8 cellular contexts compared by ENCODE assay signal in the genomic region with DNA sequence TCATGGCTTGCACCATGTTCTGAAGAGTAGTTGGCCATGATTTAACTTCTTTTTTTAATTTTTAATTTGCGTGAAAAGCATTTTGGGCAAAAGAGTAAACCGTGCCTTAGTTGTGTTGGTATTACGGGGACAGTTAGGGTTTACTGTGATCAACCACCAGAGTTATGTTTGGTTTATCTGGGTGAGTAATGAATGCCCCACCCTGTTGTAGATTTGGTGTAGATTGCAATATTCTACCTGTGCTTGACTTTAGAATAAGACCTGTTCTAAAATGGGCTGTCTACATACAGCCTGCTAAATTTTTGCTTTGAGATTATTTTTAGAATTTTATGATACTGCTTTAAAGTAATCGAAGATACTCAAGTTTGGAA. TPM values are rescaled to one million over a fixed set of nuclear protein-coding genes. Genes with fewer than 3 reads are reported as not detected.
DNase-seq lines count a peak whose midpoint lies in the region; ATAC-seq and TF ChIP-seq lines count a peak whose summit lies in the region.

No MANE protein-coding gene starts in this region.

- no peak overlapping the region for H2AFZ ChIP-seq in mammary epithelial cell (ENCODE audit: low read depth, low read length)

- CTCF ChIA-PET in mammary epithelial cell (lab: Charles Lee; ENCODE audit: low non-redundant PET) = no interaction called here

- peaks cover 59% of the 10 kb centered on the region for H3K79me2 ChIP-seq in mammary epithelial cell (ENCODE audit: insufficient read depth, low read length)

- peak overlapping the region; percentile 95 to 98 (median 96) for H3K9ac ChIP-seq in BLaER1 treated with 17β-estradiol and CSF1 and Interleukin-3, amounts not matched to agents 10 nM and 100 nM
- H3K9ac ChIP-seq in mammary epithelial cell (ENCODE audit: insufficient read depth, low read length) (peak overlapping the region; percentile 93), mucosa of rectum (ENCODE audit: low read depth in 1 of 2, low read length in 2 of 2) (peak overlapping the region; percentile 81 to 92)

- peak overlapping the region; percentile 74 to 98 (median 92) for H3K4me3 ChIP-seq in BLaER1 treated with 17β-estradiol and CSF1 and Interleukin-3, amounts not matched to agents 10 nM and 100 nM
- peak overlapping the region; percentile 89 to 93 (median 92) for H3K4me3 ChIP-seq in mammary epithelial cell (replicated peaks in 1 of 3; ENCODE audit: insufficient read depth in 1 of 3, low read depth in 2 of 3, low read length in 3 of 3)
- H3K4me3 ChIP-seq in mucosa of rectum (ENCODE audit: low read length in 2 of 2) = peak overlapping the region; percentile 82 to 93

- peak overlapping the region; percentile 81 to 100 (median 89) for H3K4me2 ChIP-seq in BLaER1 treated with 17β-estradiol and CSF1 and Interleukin-3, amounts not matched to agents 10 nM and 100 nM
- H3K4me2 ChIP-seq in mammary epithelial cell (ENCODE audit: insufficient read depth, low read depth, low read length) = peak overlapping the region; percentile 96

- no TSS peak for BruUV-seq in mammary epithelial cell (replicated peaks; lab: Mats Ljungman, UMichigan)

- H3K27me3 ChIP-seq in BLaER1 treated with 17β-estradiol and CSF1 and Interleukin-3, amounts not matched to agents 10 nM and 100 nM = no peaks in the 10 kb centered on the region; a peak in 1 of 22 replicates
- no peaks in the 10 kb centered on the region for H3K27me3 ChIP-seq in mammary epithelial cell (ENCODE audit: insufficient read depth, low read length)
- H3K27me3 ChIP-seq in mucosa of rectum (ENCODE audit: control insufficient read depth in 2 of 2, insufficient read depth in 2 of 2, low read length in 2 of 2) = no peaks in the 10 kb centered on the region

- peaks cover 0 to 21% (median 15%) of the 10 kb centered on the region in 11 experiments; a peak in 18 of 22 replicates for H3K9me3 ChIP-seq in BLaER1 treated with 17β-estradiol and CSF1 and Interleukin-3, amounts not matched to agents 10 nM and 100 nM (replicated peaks in 1 of 11)
- H3K9me3 ChIP-seq in KOPT-K1 (ENCODE audit: insufficient read depth, low read length, poor library complexity, severe bottlenecking) (no peaks in the 10 kb centered on the region), mammary epithelial cell (replicated peaks; ENCODE audit: insufficient read depth, low read length) (no peaks in the 10 kb centered on the region), mucosa of rectum (ENCODE audit: control insufficient read depth in 2 of 2, low read length in 2 of 2) (no peaks in the 10 kb centered on the region)

- in situ Hi-C loops in mammary epithelial cell (cut with MboI; ENCODE audit: low sequenced_read_pairs in 2 of 2) = no loop called here

- intact Hi-C loops in mammary epithelial cell (cut with micrococcal nuclease) = loop anchor here (1.0 to 2.0 kb wide), 3 partner anchors 38 to 126 kb away; no protein-coding TSS in a partner anchor

- WGBS in mammary epithelial cell (ENCODE audit: low coverage, missing lambda C conversion rate) = 0% methylated on average over 4 of the region's 4 CpGs

- peaks cover 4 to 52% (median 26%) of the 10 kb centered on the region in 11 experiments; a peak in 17 of 22 replicates for H4K20me1 ChIP-seq in BLaER1 treated with 17β-estradiol and CSF1 and Interleukin-3, amounts not matched to agents 10 nM and 100 nM
- no peaks in the 10 kb centered on the region for H4K20me1 ChIP-seq in mammary epithelial cell (ENCODE audit: insufficient read depth, low read length)

- peaks cover 0 to 30% (median 8%) of the 10 kb centered on the region in 11 experiments; a peak in 11 of 22 replicates for H3K36me3 ChIP-seq in BLaER1 treated with 17β-estradiol and CSF1 and Interleukin-3, amounts not matched to agents 10 nM and 100 nM
- H3K36me3 ChIP-seq in KOPT-K1 (ENCODE audit: insufficient read depth, low read length) (no peaks in the 10 kb centered on the region), mammary epithelial cell (ENCODE audit: insufficient read depth, low read length) (no peaks in the 10 kb centered on the region), mucosa of rectum (ENCODE audit: control insufficient read depth in 2 of 2, insufficient read depth in 2 of 2, low read length in 2 of 2) (no peaks in the 10 kb centered on the region)

- no peak for ATAC-seq in HG03460 (IDR thresholded peaks at IDR 0.05; ENCODE audit: unreplicated experiment)

- H3K4me1 ChIP-seq in BLaER1 treated with 17β-estradiol and CSF1 and Interleukin-3, amounts not matched to agents 10 nM and 100 nM = peaks cover 3 to 38% (median 21%) of the 10 kb centered on the region in 10 experiments
- H3K4me1 ChIP-seq in mammary epithelial cell (ENCODE audit: insufficient read depth, low read length) (no peaks in the 10 kb centered on the region), mucosa of rectum (ENCODE audit: control insufficient read depth in 2 of 2, insufficient read depth in 2 of 2, low read length in 2 of 2) (peaks cover 19 to 23% of the 10 kb centered on the region in 2 donors)

- H3K27ac ChIP-seq in BLaER1 treated with 17β-estradiol and CSF1 and Interleukin-3, amounts not matched to agents 10 nM and 100 nM = peak overlapping the region in 10 of 11 experiments; percentile 92 to 98 (median 96); a peak in 18 of 22 replicates
- H3K27ac ChIP-seq in KOPT-K1 (ENCODE audit: low read depth, low read length, poor library complexity, severe bottlenecking) = peak overlapping the region; percentile 76
- peak overlapping the region; percentile 76 for H3K27ac ChIP-seq in mammary epithelial cell (ENCODE audit: insufficient read depth, low read depth, low read length)
- peak overlapping the region; percentile 45 to 95 for H3K27ac ChIP-seq in mucosa of rectum (ENCODE audit: low read depth in 2 of 2, low read length in 2 of 2)

- TF ChIP-seq CTCF in mammary epithelial cell (conservative IDR thresholded peaks at IDR 0.05 in 1 of 2, IDR thresholded peaks at IDR 0.05 in 1 of 2; ENCODE audit: extremely low read depth in 1 of 2, insufficient read depth in 1 of 2, low read depth in 1 of 2, low read length in 2 of 2) = no peak

- dilution Hi-C loops in mammary epithelial cell (cut with HindIII; ENCODE audit: low sequenced_read_pairs) = no loop called here

- DNase-seq in mammary epithelial cell (peak; percentile 51), NCI-H1436 treated with DMSO at 0.1 percent for 48 hours (lab: John Stamatoyannopoulos, UW) (no peak), NCI-H2081 treated with DMSO at 0.1 percent for 48 hours (lab: John Stamatoyannopoulos, UW) (no peak)
- no peak for DNase-seq in activated CD4-positive, CD25-positive, alpha-beta regulatory T cell (lab: John Stamatoyannopoulos, UW)

RNA-seq across cellular contexts. Expression of gene USP25, which starts 1.4 kb away (rescaled TPM):
- total RNA-seq in mammary epithelial cell = 10 to 100 TPM; 43.0 to 54.2 TPM
- polyA plus RNA-seq in mammary epithelial cell = 14.4 TPM
- 42.8 TPM for polyA minus RNA-seq in mammary epithelial cell
